Comparison of ENCODE assay signal across 15 cellular contexts in the genomic region with DNA sequence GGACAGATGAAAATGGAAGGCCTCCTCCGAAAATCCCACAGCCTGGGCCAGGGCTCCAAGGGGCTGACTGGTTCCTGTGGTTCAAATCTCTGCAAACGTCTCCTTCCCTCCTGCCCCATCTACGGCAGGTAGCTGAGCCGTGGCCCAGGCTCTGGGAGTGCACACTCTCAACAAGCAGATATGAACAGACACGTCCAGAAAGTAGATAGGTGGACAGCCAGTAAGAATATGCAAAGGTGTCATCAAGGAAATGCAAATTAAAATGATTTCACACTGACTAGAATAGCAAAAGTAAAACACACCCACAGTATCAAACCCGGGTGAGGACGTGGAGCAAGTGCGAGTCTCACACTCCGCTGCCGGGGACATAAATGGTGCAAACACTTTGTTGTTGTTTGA.
A peak's percentile ranks its signal among the peaks of the same experiment; 100 is the strongest.
DNase-seq lines count a peak whose midpoint lies in the region; ATAC-seq and TF ChIP-seq lines count a peak whose summit lies in the region.
"Had no signal": no experiment of that assay in that cellular context is flagged by ENCODE, and none has a peak within 500 bp of the region (broad histone marks: within the 10 kb centered on the region; RNA-seq: fewer than 3 reads in every experiment).

No MANE protein-coding gene starts in this region.

- H3K4me3 ChIP-seq in HUES64 (ENCODE audit: low read length) (no peak overlapping the region), mesodermal cell (ENCODE audit: extremely low read depth, insufficient read depth, low read length, poor library complexity, severe bottlenecking) (no peak overlapping the region), suprapubic skin (no peak overlapping the region), H7 (ENCODE audit: insufficient read depth, low read depth, low read length) (no peak overlapping the region)

- peak overlapping the region; percentile 67 for H3K27ac Mint-ChIP-seq in endothelial cell (ENCODE audit: unreplicated experiment)
- H3K27ac Mint-ChIP-seq: memory B cell had no signal

- no peak overlapping the region for H3K9ac ChIP-seq in HUES64 (ENCODE audit: low read depth, low read length)

- H3K27me3 ChIP-seq in HUES64 (ENCODE audit: insufficient read depth, low read length) = no peaks in the 10 kb centered on the region
- no peaks in the 10 kb centered on the region for H3K27me3 ChIP-seq in suprapubic skin
- H3K27me3 ChIP-seq in H7 (ENCODE audit: control insufficient read depth, insufficient read depth, low read length) = no peaks in the 10 kb centered on the region

- peaks cover 36% of the 10 kb centered on the region for H3K4me1 Mint-ChIP-seq in endothelial cell (ENCODE audit: unreplicated experiment)

- ATAC-seq in HG03196 (IDR thresholded peaks at IDR 0.05; ENCODE audit: unreplicated experiment) = no peak
- ATAC-seq in GM21737 (IDR thresholded peaks at IDR 0.05; ENCODE audit: unreplicated experiment) = no peak

- H3K36me3 ChIP-seq in HUES64 (ENCODE audit: insufficient read depth, low read length) (no peaks in the 10 kb centered on the region), mesodermal cell (ENCODE audit: control insufficient read depth, insufficient read depth, low read length) (peaks cover 15% of the 10 kb centered on the region), suprapubic skin (no peaks in the 10 kb centered on the region), H7 (replicated peaks; ENCODE audit: control insufficient read depth, insufficient read depth, low read length) (no peaks in the 10 kb centered on the region)

- DNase-seq in endothelial cell (ENCODE audit: low spot score) (no peak), suprapubic skin (ENCODE audit: low spot score in 2 of 2) (no peak), NCI-H774 (lab: John Stamatoyannopoulos, UW) (no peak), H7 (no peak)
- DNase-seq: activated CD4-positive, alpha-beta T cell treated with anti-CD3 and anti-CD28 coated beads, Interleukin-2, amount 50 U/mL, for 4 hours; activated naive CD4-positive, alpha-beta T cell; GF-D8; OCI-M1; T-helper 2 cell had no signal

- H3K4me3 Mint-ChIP-seq in endothelial cell (ENCODE audit: unreplicated experiment) = no peak overlapping the region
- H3K4me3 Mint-ChIP-seq: memory B cell had no signal

- no peak for TF ChIP-seq EP300 in suprapubic skin (IDR thresholded peaks at IDR 0.05)

- 88% methylated on average over 10 of the region's 10 CpGs for WGBS in HUES64
- 83 to 94% methylated on average over 4 to 7 of the region's 10 CpGs for WGBS in mesodermal cell (ENCODE audit: insufficient coverage in 2 of 2), 2 experiments
- WGBS in suprapubic skin = 47% methylated on average over 10 of the region's 10 CpGs

- TF ChIP-seq CTCF in endothelial cell (IDR thresholded peaks at IDR 0.05; ENCODE audit: unreplicated experiment) = no peak
- TF ChIP-seq CTCF in suprapubic skin (IDR thresholded peaks at IDR 0.05) = no peak

- H3K9me3 ChIP-seq in HUES64 (ENCODE audit: insufficient read depth, low read depth, low read length) = no peaks in the 10 kb centered on the region
- no peaks in the 10 kb centered on the region for H3K9me3 ChIP-seq in mesodermal cell (ENCODE audit: control insufficient read depth, low read length)
- no peaks in the 10 kb centered on the region for H3K9me3 ChIP-seq in suprapubic skin

- peaks cover 28% of the 10 kb centered on the region for H3K4me1 ChIP-seq in HUES64 (ENCODE audit: insufficient read depth, low read length)
- peaks cover 32% of the 10 kb centered on the region for H3K4me1 ChIP-seq in mesodermal cell (ENCODE audit: control insufficient read depth, insufficient read depth, low read length, poor library complexity, severe bottlenecking)
- peaks cover 60% of the 10 kb centered on the region for H3K4me1 ChIP-seq in suprapubic skin

- H3K36me3 Mint-ChIP-seq in endothelial cell (ENCODE audit: low read depth, unreplicated experiment) = peaks cover 5% of the 10 kb centered on the region
- H3K36me3 Mint-ChIP-seq: memory B cell had no signal

- TF ChIP-seq POLR2A in suprapubic skin (IDR thresholded peaks at IDR 0.05) = no peak

- H3K27ac ChIP-seq in HUES64 (ENCODE audit: low read depth, low read length) (peak overlapping the region; percentile 51; the same call in 1 of the 2 replicates), mesodermal cell (ENCODE audit: low read depth, low read length, severe bottlenecking) (peak overlapping the region; percentile 74), suprapubic skin (peak overlapping the region; percentile 68)
- H3K27ac ChIP-seq: C4-2B had no signal

- no peaks in the 10 kb centered on the region for H3K9me3 Mint-ChIP-seq in endothelial cell (ENCODE audit: unreplicated experiment)
- H3K9me3 Mint-ChIP-seq: memory B cell had no signal

- H3K27me3 Mint-ChIP-seq in endothelial cell (ENCODE audit: unreplicated experiment) = peaks cover 15% of the 10 kb centered on the region
